In genomic region chr3:70980646-70981031, GRCh38 we compare ENCODE assay signal across 12 cellular contexts.
DNase-seq lines count a peak whose midpoint lies in the region; ATAC-seq and TF ChIP-seq lines count a peak whose summit lies in the region.
"Had no signal": no experiment of that assay in that cellular context is flagged by ENCODE, and none has a peak within 500 bp of the region (broad histone marks: within the 10 kb centered on the region; RNA-seq: fewer than 3 reads in every experiment).

No MANE protein-coding gene starts in this region.

- peaks cover 44% of the 10 kb centered on the region for H3K4me1 ChIP-seq in CD8-positive, alpha-beta memory T cell (ENCODE audit: insufficient read depth, low read length)
- H3K4me1 ChIP-seq in IMR-90 (ENCODE audit: control insufficient read depth, insufficient read depth, low read length), result peaks cover 33% of the 10 kb centered on the region
- peaks cover 42% of the 10 kb centered on the region for H3K4me1 ChIP-seq in osteoblast (ENCODE audit: insufficient read depth, low read length)

- H2BK5ac ChIP-seq in IMR-90 (ENCODE audit: low read depth, low read length, poor library complexity, severe bottlenecking), result peak overlapping the region; percentile 14

- H3K79me1 ChIP-seq in IMR-90 (ENCODE audit: low read depth in 1 of 2, low read length in 2 of 2), result peaks cover 46 to 69% of the 10 kb centered on the region in 2 experiments

- H4K20me1 ChIP-seq in IMR-90 (ENCODE audit: insufficient read depth, low read length) (peaks cover 5% of the 10 kb centered on the region; the same call in 1 of the 2 replicates), osteoblast (ENCODE audit: insufficient read depth, low read length) (no peaks in the 10 kb centered on the region)

- H3K9me3 ChIP-seq in CD8-positive, alpha-beta memory T cell (ENCODE audit: low read length), result no peaks in the 10 kb centered on the region
- no peaks in the 10 kb centered on the region for H3K9me3 ChIP-seq in IMR-90 (ENCODE audit: control insufficient read depth, insufficient read depth, low read length)
- H3K9me3 ChIP-seq in osteoblast (ENCODE audit: low read depth, low read length), result no peaks in the 10 kb centered on the region
- H3K9me3 ChIP-seq: Peyer's patch had no signal

- H3K79me2 ChIP-seq in osteoblast (ENCODE audit: insufficient read depth, low read length), result peaks cover 61% of the 10 kb centered on the region

- H2BK120ac ChIP-seq in IMR-90 (ENCODE audit: low read depth, low read length), result no peak overlapping the region

- no peak overlapping the region for H2AK9ac ChIP-seq in IMR-90 (replicated peaks; ENCODE audit: low read depth, low read length, poor library complexity)

- no peak overlapping the region for H2AFZ ChIP-seq in IMR-90 (replicated peaks; ENCODE audit: low read length, poor library complexity)
- H2AFZ ChIP-seq in osteoblast (ENCODE audit: low read length), result no peak overlapping the region

- peak overlapping the region in 1 of 7 donors; percentile 5 for H3K4me3 Mint-ChIP-seq in CD8-positive, alpha-beta memory T cell
- no peak overlapping the region for H3K4me3 Mint-ChIP-seq in central memory CD8-positive, alpha-beta T cell

- peak overlapping the region in 7 of 8 donors; percentile 46 to 90 (median 59) for H3K27ac Mint-ChIP-seq in CD8-positive, alpha-beta memory T cell
- H3K27ac Mint-ChIP-seq in central memory CD8-positive, alpha-beta T cell (ENCODE audit: low read depth), result peak overlapping the region; percentile 73

- H4K5ac ChIP-seq in IMR-90 (ENCODE audit: low read depth, low read length), result no peak overlapping the region

- ATAC-seq in IMR-90 (ENCODE audit: low read depth), result no peak
- ATAC-seq in central memory CD8-positive, alpha-beta T cell (replicated peaks; ENCODE audit: extremely low read depth, poor library complexity, severe bottlenecking), result no peak
- ATAC-seq: esophagus mucosa had no signal

- H3K27me3 Mint-ChIP-seq in CD8-positive, alpha-beta memory T cell, result no peaks in the 10 kb centered on the region
- H3K27me3 Mint-ChIP-seq in central memory CD8-positive, alpha-beta T cell, result no peaks in the 10 kb centered on the region

- 83% methylated on average over 2 of the region's 5 CpGs; no CpG with 5 or more reads in 1 of the 2 experiments for WGBS in IMR-90 (ENCODE audit: extremely low coverage in 2 of 2, insufficient read length in 1 of 2), 2 experiments

- H3K18ac ChIP-seq in IMR-90 (ENCODE audit: low read depth, low read length), result peak overlapping the region; percentile 1; the same call in 1 of the 2 replicates

- peak overlapping the region in 1 of 2 experiments; percentile 1; a peak in 1 of 4 replicates for H4K8ac ChIP-seq in IMR-90 (ENCODE audit: low read depth in 2 of 2, low read length in 2 of 2)

- H3K4me3 ChIP-seq in CD8-positive, alpha-beta memory T cell (ENCODE audit: low read length), result no peak overlapping the region
- H3K4me3 ChIP-seq in IMR-90 (ENCODE audit: insufficient read depth, low read depth, low read length) (no peak overlapping the region), osteoblast (ENCODE audit: insufficient read depth, low read length) (no peak overlapping the region)
- H3K4me3 ChIP-seq: Peyer's patch, skin epidermis had no signal

- dilution Hi-C loops in IMR-90 (cut with HindIII; ENCODE audit: low sequenced_read_pairs, unreplicated experiment), result no loop called here

- H2BK20ac ChIP-seq in IMR-90 (ENCODE audit: low read depth, low read length), result peak overlapping the region; percentile 43; the same call in 1 of the 2 replicates

- peaks cover 26% of the 10 kb centered on the region for H3K9me1 ChIP-seq in IMR-90 (ENCODE audit: insufficient read depth, low read length)

- no peaks in the 10 kb centered on the region for H3K9me3 Mint-ChIP-seq in CD8-positive, alpha-beta memory T cell
- H3K9me3 Mint-ChIP-seq in central memory CD8-positive, alpha-beta T cell, result no peaks in the 10 kb centered on the region

- TF ChIP-seq RAD21 in IMR-90 (IDR thresholded peaks at IDR 0.05; ENCODE audit: low read length), result no peak

- no peak overlapping the region for H2AK5ac ChIP-seq in IMR-90 (ENCODE audit: low read depth, low read length)

- POLR2A ChIA-PET in CD8-positive, alpha-beta memory T cell (lab: Charles Lee), result interaction anchor here (0.6 kb wide), 3 partner anchors 10 to 1305 kb away, joined by 3 to 5 read pairs (median 4); no protein-coding TSS in a partner anchor
- POLR2A ChIA-PET in IMR-90 (lab: Charles Lee; ENCODE audit: unreplicated experiment), result no interaction called here

- peaks cover 19 to 91% (median 36%) of the 10 kb centered on the region in 3 donors for H3K36me3 Mint-ChIP-seq in CD8-positive, alpha-beta memory T cell
- H3K36me3 Mint-ChIP-seq in central memory CD8-positive, alpha-beta T cell (ENCODE audit: insufficient read depth), result peaks cover 40% of the 10 kb centered on the region

- H3K14ac ChIP-seq in IMR-90 (replicated peaks; ENCODE audit: low read depth, low read length), result peak overlapping the region; percentile 26; the same call in 1 of the 2 replicates

- H3K4me2 ChIP-seq in IMR-90 (ENCODE audit: low read depth, low read length), result no peak overlapping the region; the same call in 1 of the 2 replicates
- no peak overlapping the region for H3K4me2 ChIP-seq in osteoblast (ENCODE audit: insufficient read depth, low read length)

- peak in 1 of 5 donors; percentile 51 for DNase-seq in CD8-positive, alpha-beta memory T cell
- DNase-seq in IMR-90 (peak; percentile 36), osteoblast (ENCODE audit: insufficient read length, low spot score, missing footprints) (no peak), putamen (ENCODE audit: low spot score) (no peak), AML-193 (lab: John Stamatoyannopoulos, UW) (no peak), Kasumi-1 (lab: John Stamatoyannopoulos, UW) (no peak), kidney glomerular epithelial cell (lab: John Stamatoyannopoulos, UW) (no peak)
- DNase-seq in central memory CD8-positive, alpha-beta T cell (ENCODE audit: low spot score in 2 of 2), result no peak
- DNase-seq: NCI-H2107, Peyer's patch had no signal

- CTCF ChIA-PET in CD8-positive, alpha-beta memory T cell (lab: Charles Lee), result interaction anchor here (0.9 kb wide), 1 partner anchor 15 kb away, joined by 3 read pairs; no protein-coding TSS in a partner anchor
- CTCF ChIA-PET in IMR-90 (lab: Yijun Ruan, JAX), result interaction anchor here (0.7 kb wide), 1 partner anchor 430 kb away, joined by 4 read pairs; no protein-coding TSS in a partner anchor

- in situ Hi-C loops in IMR-90 (cut with MboI; ENCODE audit: low sequenced_read_pairs), result no loop called here

- no peak overlapping the region for H3K27ac ChIP-seq in CD8-positive, alpha-beta memory T cell (ENCODE audit: low read depth, low read length)
- H3K27ac ChIP-seq in IMR-90 (ENCODE audit: insufficient read depth, low read length), result no peak overlapping the region
- peak overlapping the region; percentile 96 for H3K27ac ChIP-seq in osteoblast (ENCODE audit: low read depth, low read length)

- peaks cover 35% of the 10 kb centered on the region for H3K36me3 ChIP-seq in CD8-positive, alpha-beta memory T cell (ENCODE audit: insufficient read depth, low read length)
- peaks cover 33% of the 10 kb centered on the region for H3K36me3 ChIP-seq in IMR-90 (ENCODE audit: control insufficient read depth, insufficient read depth, low read length)
- H3K36me3 ChIP-seq in osteoblast (ENCODE audit: insufficient read depth, low read length), result peaks cover 71% of the 10 kb centered on the region

- TF ChIP-seq CTCF in IMR-90 (conservative IDR thresholded peaks at IDR 0.05; ENCODE audit: low read depth, low read length) (no peak), osteoblast (IDR thresholded peaks at IDR 0.05; ENCODE audit: extremely low read depth, low read depth, low read length) (no peak)

- 0 out of 2 replicates have a peak overlapping the region, but pooled peaks have one; percentile 43 for H3K23ac ChIP-seq in IMR-90 (ENCODE audit: low read depth, low read length)

- no peaks in the 10 kb centered on the region for H3K27me3 ChIP-seq in CD8-positive, alpha-beta memory T cell (ENCODE audit: insufficient read depth, low read length, poor library complexity, severe bottlenecking)
- no peaks in the 10 kb centered on the region for H3K27me3 ChIP-seq in IMR-90 (ENCODE audit: control insufficient read depth, insufficient read depth, low read length)
- H3K27me3 ChIP-seq in osteoblast (ENCODE audit: insufficient read depth, low read length), result no peaks in the 10 kb centered on the region
- H3K27me3 ChIP-seq: Peyer's patch had no signal

- no peak for TF ChIP-seq POLR2A in IMR-90 (IDR thresholded peaks at IDR 0.05; ENCODE audit: low read depth, low read length)

- intact Hi-C loops in IMR-90 (cut with micrococcal nuclease), result loop anchor here (5.0 to 10.0 kb wide), 4 partner anchors 124 to 602 kb away; partner anchors contain the start of gene FOXP1

- peaks cover 38 to 62% (median 58%) of the 10 kb centered on the region in 3 donors for H3K4me1 Mint-ChIP-seq in CD8-positive, alpha-beta memory T cell
- peaks cover 34% of the 10 kb centered on the region for H3K4me1 Mint-ChIP-seq in central memory CD8-positive, alpha-beta T cell

- H3K56ac ChIP-seq in IMR-90 (ENCODE audit: extremely low read depth, insufficient read depth, low read length), result no peak overlapping the region

- H3K9ac ChIP-seq in IMR-90 (ENCODE audit: low read depth, low read length), result no peak overlapping the region

- H2BK15ac ChIP-seq in IMR-90 (ENCODE audit: low read depth, low read length), result peak overlapping the region; percentile 21; the same call in 1 of the 3 replicates

- no peak overlapping the region for H3K4ac ChIP-seq in IMR-90 (ENCODE audit: low read depth, low read length)

- no TSS peak for BruUV-seq in IMR-90 (replicated peaks; lab: Mats Ljungman, UMichigan)

- peak overlapping the region; percentile 27; the same call in 1 of the 2 replicates for H4K91ac ChIP-seq in IMR-90 (ENCODE audit: insufficient read depth, low read depth, low read length)

TF ChIP-seq in IMR-90, 13 proteins besides CTCF, POLR2A, EP300 and RAD21 (continues in another document):
- no peak for TF ChIP-seq RCOR1 (IDR thresholded peaks at IDR 0.05; ENCODE audit: insufficient replicate concordance, low read length)
- TF ChIP-seq BHLHE40 (IDR thresholded peaks at IDR 0.05; ENCODE audit: low read depth, low read length), result no peak
- no peak for TF ChIP-seq SMC3 (IDR thresholded peaks at IDR 0.05; ENCODE audit: low read depth, low read length)
- no peak for TF ChIP-seq MXI1 (IDR thresholded peaks at IDR 0.05; ENCODE audit: borderline replicate concordance, low read depth, low read length)
- no peak for TF ChIP-seq RFX5 (IDR thresholded peaks at IDR 0.05; ENCODE audit: low read depth, low read length)
- no peak for TF ChIP-seq FOS (IDR thresholded peaks at IDR 0.05; ENCODE audit: low read depth, low read length)
- no peak for TF ChIP-seq MAZ (IDR thresholded peaks at IDR 0.05; ENCODE audit: borderline replicate concordance, low read depth, low read length)
- no peak for TF ChIP-seq CHD1 (IDR thresholded peaks at IDR 0.05; ENCODE audit: low read depth, low read length)
